In the genomic region with DNA sequence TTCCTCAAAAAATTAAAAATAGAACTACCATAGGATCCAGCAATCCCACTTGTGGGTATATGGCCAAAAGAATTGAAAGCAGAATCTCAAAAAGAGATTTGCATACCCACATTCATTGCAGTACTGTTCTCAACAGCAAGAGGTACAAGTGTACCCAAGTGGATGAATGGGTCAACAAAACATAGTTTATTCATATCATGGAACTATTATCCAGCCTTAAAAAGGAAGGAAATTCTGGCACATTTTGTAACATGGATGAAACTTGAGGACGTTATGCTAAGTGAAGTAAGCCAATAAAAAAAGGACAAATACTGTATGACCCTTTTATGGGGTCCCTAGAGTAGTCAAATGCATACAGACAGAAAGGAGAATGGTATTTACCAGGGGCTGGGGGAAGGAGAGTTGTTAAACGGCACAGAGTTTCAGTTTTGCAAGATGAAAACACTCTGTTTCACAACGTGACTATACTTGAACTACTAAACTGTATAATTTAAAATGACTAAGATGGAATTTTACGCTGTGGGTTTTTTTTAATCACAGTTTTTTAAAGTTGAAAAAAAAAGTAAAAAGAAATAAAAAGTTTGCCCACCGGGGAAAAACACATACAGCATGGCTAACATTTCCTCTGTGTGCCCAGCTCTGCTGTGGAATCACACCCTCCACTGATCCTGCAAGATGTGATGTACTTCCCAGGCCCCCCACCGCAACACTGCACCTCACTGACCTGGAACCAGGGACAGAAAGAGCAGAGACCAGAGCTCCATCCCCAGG, we compare ENCODE assay signal across 11 cellular contexts. TPM values are rescaled to one million over a fixed set of nuclear protein-coding genes. Genes with fewer than 3 reads are reported as not detected.
DNase-seq lines count a peak whose midpoint lies in the region; ATAC-seq and TF ChIP-seq lines count a peak whose summit lies in the region.
"Had no signal": no experiment of that assay in that cellular context is flagged by ENCODE, and none has a peak within 500 bp of the region (broad histone marks: within the 10 kb centered on the region; RNA-seq: fewer than 3 reads in every experiment).

No MANE protein-coding gene starts in this region.

- H3K4me3 Mint-ChIP-seq in T-helper 1 cell treated with Interleukin-12 subunit alpha and Interleukin-12 subunit beta and Interleukin-4 antibody, amounts not matched to agents 30 μg/mL and 1 μg/mL, for 36 hours: no peak overlapping the region

- H3K9me3 Mint-ChIP-seq in T-helper 1 cell treated with Interleukin-12 subunit alpha and Interleukin-12 subunit beta and Interleukin-4 antibody, amounts not matched to agents 30 μg/mL and 1 μg/mL, for 36 hours: no peaks in the 10 kb centered on the region

- no peak for TF ChIP-seq CTCF in GM10248 (IDR thresholded peaks at IDR 0.05; ENCODE audit: control extremely low read depth, extremely low read depth, low read depth, missing control alignments)
- no peak for TF ChIP-seq CTCF in esophagus muscularis mucosa (IDR thresholded peaks at IDR 0.05)

- intact Hi-C loops in esophagus muscularis mucosa (cut with DNase I): no loop called here

- H3K4me1 Mint-ChIP-seq in T-helper 1 cell treated with Interleukin-12 subunit alpha and Interleukin-12 subunit beta and Interleukin-4 antibody, amounts not matched to agents 30 μg/mL and 1 μg/mL, for 36 hours (ENCODE audit: low read depth): peaks cover 9% of the 10 kb centered on the region

- ATAC-seq in GM19035 (IDR thresholded peaks at IDR 0.05; ENCODE audit: unreplicated experiment): peak; percentile 63
- peak; percentile 77 for ATAC-seq in HG02870 (IDR thresholded peaks at IDR 0.05; ENCODE audit: unreplicated experiment)

- POLR2A ChIA-PET in GM10248 (lab: Yijun Ruan, JAX): interaction anchor here (0.5 kb wide), 1 partner anchor 38 kb away, joined by 7 read pairs; no protein-coding TSS in a partner anchor

- TF ChIP-seq POLR2A in esophagus muscularis mucosa (IDR thresholded peaks at IDR 0.05; ENCODE audit: low read depth): no peak

- H3K27ac ChIP-seq in esophagus muscularis mucosa (replicated peaks in 1 of 4): no peak overlapping the region
- H3K27ac ChIP-seq: HL-60 had no signal

- no peaks in the 10 kb centered on the region for H3K36me3 Mint-ChIP-seq in T-helper 1 cell treated with Interleukin-12 subunit alpha and Interleukin-12 subunit beta and Interleukin-4 antibody, amounts not matched to agents 30 μg/mL and 1 μg/mL, for 36 hours (ENCODE audit: low read depth)

- no peak for TF ChIP-seq EP300 in esophagus muscularis mucosa (IDR thresholded peaks at IDR 0.05)

- H3K9me3 ChIP-seq in esophagus muscularis mucosa: no peaks in the 10 kb centered on the region

- no peaks in the 10 kb centered on the region for H3K4me1 ChIP-seq in esophagus muscularis mucosa

- H3K27ac Mint-ChIP-seq in T-helper 1 cell treated with Interleukin-12 subunit alpha and Interleukin-12 subunit beta and Interleukin-4 antibody, amounts not matched to agents 30 μg/mL and 1 μg/mL, for 36 hours: peak overlapping the region; percentile 52

- DNase-seq in GM10248 (ENCODE audit: extremely low spot score) (peak; percentile 54), GF-D8 (lab: John Stamatoyannopoulos, UW) (no peak), LoVo (ENCODE audit: low spot score) (no peak), HuH-7.5 (ENCODE audit: low spot score) (no peak), esophagus muscularis mucosa (ENCODE audit: extremely low spot score) (no peak)
- DNase-seq: NCI-H446; stimulated activated CD4-positive, alpha-beta T cell treated with anti-CD3 and anti-CD28 coated beads, Interleukin-1b, Interleukin-23, amount 100 ng/mL, for 48 hours had no signal

- CTCF ChIA-PET in GM10248 (lab: Yijun Ruan, JAX): interaction anchor here (1.0 kb wide), 2 partner anchors 8 to 54 kb away, joined by 3 read pairs; no protein-coding TSS in a partner anchor

- H3K36me3 ChIP-seq in esophagus muscularis mucosa: no peaks in the 10 kb centered on the region

- H3K27me3 ChIP-seq in esophagus muscularis mucosa: peaks cover 0 to 4% (median 0%) of the 10 kb centered on the region in 4 donors

- H3K27me3 Mint-ChIP-seq in T-helper 1 cell treated with Interleukin-12 subunit alpha and Interleukin-12 subunit beta and Interleukin-4 antibody, amounts not matched to agents 30 μg/mL and 1 μg/mL, for 36 hours (ENCODE audit: low read depth): peaks cover 8% of the 10 kb centered on the region

- WGBS in esophagus muscularis mucosa: 69% methylated on average over 6 of the region's 6 CpGs

- H3K4me3 ChIP-seq in esophagus muscularis mucosa: no peak overlapping the region

RNA-seq across cellular contexts. Expression of a gene that starts 6.1 kb away (rescaled TPM):
- total RNA-seq in esophagus muscularis mucosa: 1 to 10 TPM in 1 of 4 donors, under 1 TPM in 2, not detected in 1; 0.42 to 1.2 (median 0.80) TPM
